In the genomic region with DNA sequence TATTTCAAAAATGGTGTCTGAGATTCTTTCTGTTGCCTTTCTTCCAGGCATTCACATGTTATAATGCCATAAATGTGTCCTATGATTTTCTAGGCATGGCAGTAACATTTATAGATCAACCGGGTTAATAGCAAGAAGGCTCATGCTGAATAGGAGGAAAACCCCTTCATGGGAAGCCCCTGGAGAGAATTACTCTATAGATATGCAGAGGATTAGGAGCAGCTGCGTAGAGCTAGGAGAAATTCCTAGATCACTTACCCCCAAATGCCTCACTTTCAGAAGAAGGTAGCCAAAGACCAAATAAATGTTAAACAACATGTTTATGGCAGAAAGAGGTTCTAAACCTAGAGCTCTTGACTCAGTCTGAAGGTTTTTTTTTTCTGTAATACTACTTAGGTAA, we compare ENCODE assay signal across 1 cellular context.
TF ChIP-seq lines count a peak whose summit lies in the region.

No MANE protein-coding gene starts in this region.

TF ChIP-seq in GM23338, 12 proteins besides CTCF, POLR2A, EP300 and RAD21 (continued from another document):
- TF ChIP-seq, protein P1, sequence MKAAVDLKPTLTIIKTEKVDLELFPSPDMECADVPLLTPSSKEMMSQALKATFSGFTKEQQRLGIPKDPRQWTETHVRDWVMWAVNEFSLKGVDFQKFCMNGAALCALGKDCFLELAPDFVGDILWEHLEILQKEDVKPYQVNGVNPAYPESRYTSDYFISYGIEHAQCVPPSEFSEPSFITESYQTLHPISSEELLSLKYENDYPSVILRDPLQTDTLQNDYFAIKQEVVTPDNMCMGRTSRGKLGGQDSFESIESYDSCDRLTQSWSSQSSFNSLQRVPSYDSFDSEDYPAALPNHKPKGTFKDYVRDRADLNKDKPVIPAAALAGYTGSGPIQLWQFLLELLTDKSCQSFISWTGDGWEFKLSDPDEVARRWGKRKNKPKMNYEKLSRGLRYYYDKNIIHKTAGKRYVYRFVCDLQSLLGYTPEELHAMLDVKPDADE (IDR thresholded peaks at IDR 0.05): no peak
